ENCODE assay signal across 8 cellular contexts in genomic region chr7:149422914-149423285, GRCh38. TPM values are rescaled to one million over a fixed set of nuclear protein-coding genes. Genes with fewer than 3 reads are reported as not detected.
A peak's percentile ranks its signal among the peaks of the same experiment; 100 is the strongest.
DNase-seq lines count a peak whose midpoint lies in the region; ATAC-seq, FAIRE-seq and TF ChIP-seq lines count a peak whose summit lies in the region.

No MANE protein-coding gene starts in this region.

- H3K27me3 ChIP-seq in GM06990 (replicated peaks; ENCODE audit: control insufficient read depth, insufficient read depth, low read length) (no peaks in the 10 kb centered on the region), subcutaneous abdominal adipose tissue (ENCODE audit: control insufficient read depth in 5 of 5, insufficient read depth in 4 of 5, low read length in 5 of 5) (no peaks in the 10 kb centered on the region)

- no peaks in the 10 kb centered on the region for H3K9me3 Mint-ChIP-seq in activated naive CD8-positive, alpha-beta T cell treated with anti-CD3 and anti-CD28 coated beads for 36 hours

- H3K36me3 ChIP-seq in GM06990 (ENCODE audit: control insufficient read depth, insufficient read depth, low read length) (no peaks in the 10 kb centered on the region), subcutaneous abdominal adipose tissue (ENCODE audit: control insufficient read depth in 5 of 5, insufficient read depth in 5 of 5, low read length in 5 of 5) (peaks cover 0 to 3% (median 0%) of the 10 kb centered on the region in 5 donors)

- no peak overlapping the region for H3K27ac ChIP-seq in subcutaneous abdominal adipose tissue (ENCODE audit: low read depth, low read length)

- H3K9me3 ChIP-seq in subcutaneous abdominal adipose tissue (ENCODE audit: control insufficient read depth in 5 of 5, low read length in 5 of 5), result no peaks in the 10 kb centered on the region

- H3K36me3 Mint-ChIP-seq in activated naive CD8-positive, alpha-beta T cell treated with anti-CD3 and anti-CD28 coated beads for 36 hours, result no peaks in the 10 kb centered on the region

- H3K4me3 ChIP-seq in GM06990 (replicated peaks; ENCODE audit: low read depth, low read length) (peak overlapping the region; percentile 41), subcutaneous abdominal adipose tissue (ENCODE audit: low read depth in 1 of 5, low read length in 5 of 5) (peak overlapping the region; percentile 50 to 73 (median 70))

- H3K27me3 Mint-ChIP-seq in activated naive CD8-positive, alpha-beta T cell treated with anti-CD3 and anti-CD28 coated beads for 36 hours, result peaks cover 4% of the 10 kb centered on the region

- peak overlapping the region; percentile 53 for H3K4me3 Mint-ChIP-seq in activated naive CD8-positive, alpha-beta T cell treated with anti-CD3 and anti-CD28 coated beads for 36 hours

- DNase-seq in GM06990 (ENCODE audit: extremely low read depth, insufficient read length) (peak; percentile 46), left kidney (ENCODE audit: low read depth, low spot score) (peak; percentile 50), HTR-8/SVneo (ENCODE audit: insufficient read length, low spot score) (no peak), NCI-H2107 (lab: John Stamatoyannopoulos, UW) (no peak), midbrain (lab: John Stamatoyannopoulos, UW) (no peak)
- peak; percentile 37 for DNase-seq in activated naive CD8-positive, alpha-beta T cell treated with anti-CD3 and anti-CD28 coated beads for 36 hours

- peaks cover 3 to 19% (median 18%) of the 10 kb centered on the region in 5 donors for H3K4me1 ChIP-seq in subcutaneous abdominal adipose tissue (ENCODE audit: control insufficient read depth in 5 of 5, insufficient read depth in 5 of 5, low read length in 5 of 5)

- no peak for FAIRE-seq in HTR-8/SVneo (lab: Jason Lieb, UNC)

- no peak for TF ChIP-seq CTCF in GM06990 (IDR thresholded peaks at IDR 0.05; ENCODE audit: insufficient read depth, low read length, poor library complexity, severe bottlenecking)

- peaks cover 5% of the 10 kb centered on the region for H3K4me1 Mint-ChIP-seq in activated naive CD8-positive, alpha-beta T cell treated with anti-CD3 and anti-CD28 coated beads for 36 hours

- peak overlapping the region; percentile 29 for H3K27ac Mint-ChIP-seq in activated naive CD8-positive, alpha-beta T cell treated with anti-CD3 and anti-CD28 coated beads for 36 hours

- peak overlapping the region in 4 of 5 donors; percentile 76 to 79 (median 77) for H3K9ac ChIP-seq in subcutaneous abdominal adipose tissue (ENCODE audit: low read length in 5 of 5)

- ATAC-seq in HG03521 (IDR thresholded peaks at IDR 0.05; ENCODE audit: unreplicated experiment), result peak; percentile 8

RNA-seq across cellular contexts. Expression of gene ZNF777, which starts 38.0 kb away (rescaled TPM):
- total RNA-seq in activated naive CD8-positive, alpha-beta T cell treated with anti-CD3 and anti-CD28 coated beads for 36 hours, result 10 to 100 TPM; 18.9 to 19.3 TPM

Comparison
In these comparisons a context has a peak if more than half of its experiments do, and no peak if none do; other contexts are left out.
1. DNase-seq: peak in GM06990 (single experiment), activated naive CD8-positive, alpha-beta T cell treated with anti-CD3 and anti-CD28 coated beads for 36 hours (single experiment) and left kidney (single experiment); none in HTR-8/SVneo (single experiment), NCI-H2107 (single experiment) and midbrain (single experiment).